Comparison of ENCODE assay signal across 9 cellular contexts in genomic region chr17:6574689-6575595, GRCh38. TPM values are rescaled to one million over a fixed set of nuclear protein-coding genes. Genes with fewer than 3 reads are reported as not detected.
DNase-seq lines count a peak whose midpoint lies in the region; ATAC-seq and TF ChIP-seq lines count a peak whose summit lies in the region.
"Had no signal": no experiment of that assay in that cellular context is flagged by ENCODE, and none has a peak within 500 bp of the region (broad histone marks: within the 10 kb centered on the region; RNA-seq: fewer than 3 reads in every experiment).

No MANE protein-coding gene starts in this region.

- H3K9me3 ChIP-seq in CD8-positive, alpha-beta T cell (ENCODE audit: low read length): no peaks in the 10 kb centered on the region
- no peaks in the 10 kb centered on the region for H3K9me3 ChIP-seq in HUES48 (ENCODE audit: control insufficient read depth, insufficient read depth, low read length)

- peaks cover 19% of the 10 kb centered on the region for H3K4me1 Mint-ChIP-seq in CD8-positive, alpha-beta T cell (ENCODE audit: low read depth)
- peaks cover 24% of the 10 kb centered on the region for H3K4me1 Mint-ChIP-seq in activated T-cell treated with anti-CD3 and anti-CD28 coated beads, Interleukin-2, amount 50 U/mL, for 24 hours (ENCODE audit: low read depth)

- peaks cover 27% of the 10 kb centered on the region for H3K36me3 Mint-ChIP-seq in CD8-positive, alpha-beta T cell
- H3K36me3 Mint-ChIP-seq in activated T-cell treated with anti-CD3 and anti-CD28 coated beads, Interleukin-2, amount 50 U/mL, for 24 hours (ENCODE audit: low read depth): peaks cover 34% of the 10 kb centered on the region

- H3K27me3 Mint-ChIP-seq in CD8-positive, alpha-beta T cell (ENCODE audit: low read depth): no peaks in the 10 kb centered on the region
- H3K27me3 Mint-ChIP-seq in activated T-cell treated with anti-CD3 and anti-CD28 coated beads, Interleukin-2, amount 50 U/mL, for 24 hours: no peaks in the 10 kb centered on the region

- H3K27ac Mint-ChIP-seq in CD8-positive, alpha-beta T cell: peak overlapping the region; percentile 10
- peak overlapping the region; percentile 23 for H3K27ac Mint-ChIP-seq in activated T-cell treated with anti-CD3 and anti-CD28 coated beads, Interleukin-2, amount 50 U/mL, for 24 hours

- peak overlapping the region; percentile 48 for H3K4me3 Mint-ChIP-seq in CD8-positive, alpha-beta T cell
- H3K4me3 Mint-ChIP-seq in activated T-cell treated with anti-CD3 and anti-CD28 coated beads, Interleukin-2, amount 50 U/mL, for 24 hours: peak overlapping the region; percentile 16

- intact Hi-C loops in CD8-positive, alpha-beta T cell (cut with DNase I, micrococcal nuclease): no loop called here
- intact Hi-C loops in left ventricle myocardium superior (cut with micrococcal nuclease): no loop called here

- POLR2A ChIA-PET in CD8-positive, alpha-beta T cell (lab: Charles Lee): no interaction called here

- CTCF ChIA-PET in CD8-positive, alpha-beta T cell (lab: Charles Lee): interaction anchor here (1.0 kb wide), 1 partner anchor 25 kb away, joined by 3 read pairs; no protein-coding TSS in a partner anchor

- H3K4me1 ChIP-seq in CD8-positive, alpha-beta T cell (ENCODE audit: insufficient read depth, low read length): peaks cover 14% of the 10 kb centered on the region
- peaks cover 10% of the 10 kb centered on the region for H3K4me1 ChIP-seq in HUES48 (ENCODE audit: control insufficient read depth, insufficient read depth, low read length)

- H3K36me3 ChIP-seq in CD8-positive, alpha-beta T cell (ENCODE audit: insufficient read depth, low read length): no peaks in the 10 kb centered on the region
- H3K36me3 ChIP-seq in HUES48 (ENCODE audit: control insufficient read depth, insufficient read depth, low read length): peaks cover 17% of the 10 kb centered on the region

- no peak overlapping the region for H3K9ac ChIP-seq in HUES48 (ENCODE audit: low read depth, low read length)

- peak in 6 of 7 experiments; percentile 16 to 55 (median 29) for DNase-seq in CD8-positive, alpha-beta T cell
- peak; percentile 53 for DNase-seq in activated T-cell treated with anti-CD3 and anti-CD28 coated beads, Interleukin-2, amount 50 U/mL, for 24 hours
- peak; percentile 44 for DNase-seq in left ventricle myocardium superior
- DNase-seq in stimulated activated CD4-positive, alpha-beta T cell treated with anti-CD3 and anti-CD28 coated beads, Interleukin-15, amount 100 ng/mL, for 48 hours (ENCODE audit: low read depth in 2 of 2): peak; percentile 30 to 39
- DNase-seq in NCI-H2171 (lab: John Stamatoyannopoulos, UW): no peak
- DNase-seq in NCI-H774 (lab: John Stamatoyannopoulos, UW): no peak
- DNase-seq in cerebellar nuclear complex (lab: John Stamatoyannopoulos, UW): no peak

- no peaks in the 10 kb centered on the region for H3K27me3 ChIP-seq in CD8-positive, alpha-beta T cell (ENCODE audit: insufficient read depth, low read length)
- no peaks in the 10 kb centered on the region for H3K27me3 ChIP-seq in HUES48 (ENCODE audit: control insufficient read depth, insufficient read depth, low read length)

- no peak for TF ChIP-seq CTCF in CD8-positive, alpha-beta T cell (IDR thresholded peaks at IDR 0.05)

- H3K27ac ChIP-seq in CD8-positive, alpha-beta T cell (ENCODE audit: low read depth, low read length): no peak overlapping the region
- peak overlapping the region; percentile 33 for H3K27ac ChIP-seq in HUES48 (ENCODE audit: low read depth, low read length)
- H3K27ac ChIP-seq: epithelial cell of prostate had no signal

- peak; percentile 42 for ATAC-seq in CD8-positive, alpha-beta T cell
- peak; percentile 84 for ATAC-seq in left ventricle myocardium superior

- H3K9me3 Mint-ChIP-seq in CD8-positive, alpha-beta T cell: no peaks in the 10 kb centered on the region
- H3K9me3 Mint-ChIP-seq in activated T-cell treated with anti-CD3 and anti-CD28 coated beads, Interleukin-2, amount 50 U/mL, for 24 hours: no peaks in the 10 kb centered on the region

- no peak overlapping the region for H3K4me3 ChIP-seq in CD8-positive, alpha-beta T cell (ENCODE audit: low read depth, low read length)
- no peak overlapping the region for H3K4me3 ChIP-seq in HUES48 (ENCODE audit: low read depth, low read length)

RNA-seq across cellular contexts. Expression of gene PITPNM3, which starts 18.6 kb away (rescaled TPM):
- under 1 TPM; 0.25 to 0.30 TPM for total RNA-seq in CD8-positive, alpha-beta T cell
- 0.59 TPM for total RNA-seq in left ventricle myocardium superior

Comparison
In these comparisons a context has a peak if more than half of its experiments do, and no peak if none do; other contexts are left out.
1. DNase-seq: peak in CD8-positive, alpha-beta T cell (6 of 7), activated T-cell treated with anti-CD3 and anti-CD28 coated beads, Interleukin-2, amount 50 U/mL, for 24 hours (single experiment), left ventricle myocardium superior (single experiment) and stimulated activated CD4-positive, alpha-beta T cell treated with anti-CD3 and anti-CD28 coated beads, Interleukin-15, amount 100 ng/mL, for 48 hours (2 of 2); none in NCI-H2171 (single experiment), NCI-H774 (single experiment) and cerebellar nuclear complex (0 of 2).